Comparison of ENCODE assay signal across 1 cellular context in genomic region chr5:176642675-176643490, GRCh38.
TF ChIP-seq lines count a peak whose summit lies in the region.

No MANE protein-coding gene starts in this region.

TF ChIP-seq in GM23338, 12 proteins besides CTCF, POLR2A, EP300 and RAD21 (continued from another document):
- no peak for TF ChIP-seq ZNF462 (CRISPR knock-in tag; IDR thresholded peaks at IDR 0.05)
- TF ChIP-seq STAT1 (IDR thresholded peaks at IDR 0.05; ENCODE audit: unreplicated experiment) = no peak
- no peak for TF ChIP-seq EZH2phosphoT487 (IDR thresholded peaks at IDR 0.05; ENCODE audit: unreplicated experiment)
- TF ChIP-seq JUNB (IDR thresholded peaks at IDR 0.05; ENCODE audit: unreplicated experiment) = no peak
- no peak for TF ChIP-seq POLR2AphosphoS5 (IDR thresholded peaks at IDR 0.05; ENCODE audit: low read depth)
- TF ChIP-seq REST (IDR thresholded peaks at IDR 0.05; ENCODE audit: unreplicated experiment) = no peak
- TF ChIP-seq NANOG (IDR thresholded peaks at IDR 0.05; ENCODE audit: borderline replicate concordance) = no peak
- TF ChIP-seq ETS1 (IDR thresholded peaks at IDR 0.05) = no peak
- no peak for TF ChIP-seq EZH2 (IDR thresholded peaks at IDR 0.05; ENCODE audit: low read depth, unreplicated experiment)
